In genomic region chr4:89719536-89719935, GRCh38 we compare ENCODE assay signal across 16 cellular contexts.
"Had no signal": no experiment of that assay in that cellular context is flagged by ENCODE, and none has a peak within 500 bp of the region (broad histone marks: within the 10 kb centered on the region; RNA-seq: fewer than 3 reads in every experiment).

No MANE protein-coding gene starts in this region.

- DNase-seq: KBM-7, MV-4-11, NCI-H1048, NCI-H1105, NCI-H1417, NCI-H1436 treated with DMSO at 0.1 percent for 48 hours, NCI-H1694 treated with DMSO at 0.1 percent for 48 hours, NCI-H1930, NCI-H2081 treated with DMSO at 0.1 percent for 48 hours, NCI-H2171, NCI-H226, NCI-H524 treated with DMSO at 0.1 percent for 48 hours, NCI-H69, NCI-H774, SHP77, SK-N-SH had no signal
